Comparison of ENCODE assay signal across 21 cellular contexts in the genomic region with DNA sequence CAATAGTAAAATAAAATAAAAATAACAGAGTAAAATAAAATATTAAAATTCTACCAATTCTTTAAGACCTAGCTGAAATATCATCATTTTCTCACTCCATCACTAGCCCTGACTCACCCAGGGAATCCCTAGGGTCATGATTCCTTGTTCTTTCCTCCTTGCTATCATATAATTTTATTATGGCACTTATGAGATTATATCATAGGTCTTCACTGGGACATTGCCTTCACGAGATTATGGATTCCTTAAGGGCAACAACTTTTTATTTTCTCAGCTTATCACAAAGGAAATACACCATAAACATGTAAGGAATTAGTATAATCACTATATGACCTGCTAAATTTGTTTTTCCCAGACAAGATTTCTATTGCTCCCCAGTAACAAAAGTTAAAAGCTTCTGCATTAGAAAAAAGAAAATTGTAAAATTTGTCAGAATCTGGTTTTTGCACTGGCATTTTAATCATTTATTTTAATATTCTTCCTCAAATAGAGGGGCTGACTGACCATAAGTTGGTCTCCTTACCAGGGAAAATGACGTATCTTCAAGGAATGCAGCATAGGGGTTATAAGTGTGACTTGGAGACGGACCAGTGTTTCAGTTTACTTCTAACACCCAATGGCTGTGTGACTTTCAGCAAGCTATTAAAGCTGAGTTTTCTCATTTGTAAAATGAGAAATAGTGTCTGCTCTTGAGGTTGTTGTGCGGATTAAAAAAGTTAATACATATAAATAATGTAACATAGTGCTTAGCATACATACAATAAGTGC. TPM values are rescaled to one million over a fixed set of nuclear protein-coding genes. Genes with fewer than 3 reads are reported as not detected.
DNase-seq lines count a peak whose midpoint lies in the region; ATAC-seq and TF ChIP-seq lines count a peak whose summit lies in the region.
"Had no signal": no experiment of that assay in that cellular context is flagged by ENCODE, and none has a peak within 500 bp of the region (broad histone marks: within the 10 kb centered on the region; RNA-seq: fewer than 3 reads in every experiment).

No MANE protein-coding gene starts in this region.

- peak; percentile 24 for DNase-seq in M059J (ENCODE audit: low read depth)
- no peak for DNase-seq in colonic mucosa
- DNase-seq in mucosa of descending colon, result peak in 1 of 3 donors; percentile 40
- DNase-seq in OCI-M1 (lab: John Stamatoyannopoulos, UW), result no peak
- no peak for DNase-seq in aorta
- DNase-seq in NOMO-1 treated with DMSO at 0.1 percent for 48 hours (lab: John Stamatoyannopoulos, UW; ENCODE audit: unreplicated experiment), result no peak
- DNase-seq: ACHN; C1 segment of cervical spinal cord; CD8-positive, alpha-beta memory T cell; H9; Kasumi-1; MM.1S; NCI-H1092 treated with DMSO at 0.1 percent for 48 hours; NCI-H146; NCI-H2029 treated with DMSO at 0.1 percent for 48 hours; NCI-H2171; NCI-H526; Peyer's patch had no signal

- no peaks in the 10 kb centered on the region for H3K9me3 ChIP-seq in colonic mucosa
- no peaks in the 10 kb centered on the region for H3K9me3 ChIP-seq in mucosa of descending colon
- no peaks in the 10 kb centered on the region for H3K9me3 ChIP-seq in aorta (ENCODE audit: control insufficient read depth, low read length)
- H3K9me3 ChIP-seq: Peyer's patch had no signal

- no peaks in the 10 kb centered on the region for H3K36me3 ChIP-seq in colonic mucosa
- no peaks in the 10 kb centered on the region for H3K36me3 ChIP-seq in mucosa of descending colon (ENCODE audit: low read depth)
- H3K36me3 ChIP-seq in aorta (ENCODE audit: control insufficient read depth in 1 of 2, insufficient read depth in 2 of 2, low read length in 1 of 2), result no peaks in the 10 kb centered on the region
- H3K36me3 ChIP-seq: Peyer's patch had no signal

- H3K4me1 ChIP-seq in colonic mucosa (no peaks in the 10 kb centered on the region), mucosa of descending colon (ENCODE audit: low read depth) (no peaks in the 10 kb centered on the region), aorta (ENCODE audit: control insufficient read depth in 1 of 2, insufficient read depth in 2 of 2, low read length in 2 of 2) (no peaks in the 10 kb centered on the region)
- H3K4me1 ChIP-seq: Peyer's patch had no signal

- WGBS in aorta, 2 donors, result 48 to 53% methylated on average over 4 of the region's 4 CpGs

- H3K27ac ChIP-seq in colonic mucosa (peak overlapping the region; percentile 56), aorta (ENCODE audit: low read depth in 1 of 2, low read length in 2 of 2) (no peak overlapping the region)

- no peak overlapping the region for H3K4me3 ChIP-seq in colonic mucosa
- no peak overlapping the region for H3K4me3 ChIP-seq in mucosa of descending colon
- no peak overlapping the region for H3K4me3 ChIP-seq in aorta (ENCODE audit: low read length in 2 of 2)
- H3K4me3 ChIP-seq: Peyer's patch had no signal

- H3K9ac ChIP-seq in colonic mucosa (ENCODE audit: low read depth in 2 of 2, low read length in 2 of 2), result peak overlapping the region in 1 of 2 donors; percentile 43

- no peak for TF ChIP-seq CTCF in colonic mucosa (IDR thresholded peaks at IDR 0.05)
- TF ChIP-seq CTCF in mucosa of descending colon (IDR thresholded peaks at IDR 0.05), result no peak

- ATAC-seq in mucosa of descending colon, result peak; percentile 92
- no peak for ATAC-seq in GM18520 (IDR thresholded peaks at IDR 0.05; ENCODE audit: unreplicated experiment)
- ATAC-seq in aorta (ENCODE audit: low FRiP score), result no peak
- ATAC-seq: Right ventricle myocardium inferior had no signal

- H3K27me3 ChIP-seq in colonic mucosa, result no peaks in the 10 kb centered on the region
- H3K27me3 ChIP-seq in aorta (ENCODE audit: control insufficient read depth in 1 of 2, insufficient read depth in 2 of 2, low read length in 1 of 2), result peaks cover 0 to 2% of the 10 kb centered on the region in 2 donors
- H3K27me3 ChIP-seq: Peyer's patch had no signal

- intact Hi-C loops in colonic mucosa (cut with DNase I), result no loop called here
- intact Hi-C loops in mucosa of descending colon (cut with DNase I, micrococcal nuclease), result no loop called here
- intact Hi-C loops in aorta (cut with DNase I), result no loop called here

RNA-seq across cellular contexts. Expression of a gene that starts 8.8 kb away (rescaled TPM):
- total RNA-seq in M059J (2014; rRNA removed; shearing (Covaris generic)), result not detected in 2 replicates
- total RNA-seq in colonic mucosa, result 100 to 1,000 TPM; 194 to 426 TPM
- total RNA-seq in mucosa of descending colon, result 1,000 to 10,000 TPM; 1,343 to 2,522 (median 1,448) TPM
- under 1 TPM; 0.13 to 0.18 TPM for total RNA-seq in aorta
- 10 to 100 TPM in 1 of 2 donors, under 1 TPM in 1; 0.69 to 13.4 TPM for polyA plus RNA-seq in aorta
- total RNA-seq: CD8-positive, alpha-beta memory T cell; H9; Right ventricle myocardium inferior; SK-MEL-5 had no signal
- polyA plus RNA-seq: CD8-positive, alpha-beta memory T cell had no signal

Comparison
In these comparisons a context has a peak if more than half of its experiments do, and no peak if none do; other contexts are left out.
1. RNA of a gene that starts 8.8 kb away (total RNA-seq): 1,343 to 2,522 TPM in mucosa of descending colon and 194 to 426 TPM in colonic mucosa; 0.13 to 0.18 TPM in aorta and not detected in M059J; every median in the first group is over 100 times any median in the second.